Comparison of ENCODE assay signal across 9 cellular contexts in the genomic region with DNA sequence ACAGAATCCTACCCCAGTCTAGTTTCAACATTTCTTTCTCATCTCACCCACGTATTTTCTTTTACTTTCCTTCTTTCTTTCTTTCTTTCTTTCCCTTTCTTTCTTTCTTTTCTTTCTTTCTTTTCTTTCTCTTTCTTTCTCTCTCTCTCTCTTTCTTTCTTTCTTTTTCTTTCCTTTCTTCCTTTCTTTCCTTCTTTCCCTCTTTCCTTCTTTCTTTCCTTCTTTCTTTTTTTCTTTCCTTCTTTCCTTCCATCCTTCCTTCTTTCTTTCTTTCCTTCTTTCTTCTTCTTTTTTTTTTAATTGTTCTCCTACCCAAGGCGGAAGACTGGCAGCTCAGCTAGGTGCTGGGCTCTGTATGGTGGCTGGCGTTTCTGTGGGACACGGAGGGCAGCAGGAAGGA. TPM values are rescaled to one million over a fixed set of nuclear protein-coding genes. Genes with fewer than 3 reads are reported as not detected.
"Had no signal": no experiment of that assay in that cellular context is flagged by ENCODE, and none has a peak within 500 bp of the region (broad histone marks: within the 10 kb centered on the region; RNA-seq: fewer than 3 reads in every experiment).

No MANE protein-coding gene starts in this region.

- H3K27ac ChIP-seq: GM23248 had no signal

- ATAC-seq: HCT116 had no signal

- H3K9ac ChIP-seq: GM23248 had no signal

- H3K4me3 ChIP-seq: GM23248, HAP-1 had no signal

- H2AFZ ChIP-seq: GM23248 had no signal

- H3K4me1 ChIP-seq: HAP-1 had no signal

- DNase-seq: GM23248, GOT3, H7, IMR-90, KBM-7 had no signal

RNA-seq across cellular contexts. Expression of a gene that starts 55.0 kb away (rescaled TPM):
- total RNA-seq: GM23248, H4, HT-29, IMR-90 had no signal
- polyA plus RNA-seq: GM23248, IMR-90 had no signal
